In the genomic region with DNA sequence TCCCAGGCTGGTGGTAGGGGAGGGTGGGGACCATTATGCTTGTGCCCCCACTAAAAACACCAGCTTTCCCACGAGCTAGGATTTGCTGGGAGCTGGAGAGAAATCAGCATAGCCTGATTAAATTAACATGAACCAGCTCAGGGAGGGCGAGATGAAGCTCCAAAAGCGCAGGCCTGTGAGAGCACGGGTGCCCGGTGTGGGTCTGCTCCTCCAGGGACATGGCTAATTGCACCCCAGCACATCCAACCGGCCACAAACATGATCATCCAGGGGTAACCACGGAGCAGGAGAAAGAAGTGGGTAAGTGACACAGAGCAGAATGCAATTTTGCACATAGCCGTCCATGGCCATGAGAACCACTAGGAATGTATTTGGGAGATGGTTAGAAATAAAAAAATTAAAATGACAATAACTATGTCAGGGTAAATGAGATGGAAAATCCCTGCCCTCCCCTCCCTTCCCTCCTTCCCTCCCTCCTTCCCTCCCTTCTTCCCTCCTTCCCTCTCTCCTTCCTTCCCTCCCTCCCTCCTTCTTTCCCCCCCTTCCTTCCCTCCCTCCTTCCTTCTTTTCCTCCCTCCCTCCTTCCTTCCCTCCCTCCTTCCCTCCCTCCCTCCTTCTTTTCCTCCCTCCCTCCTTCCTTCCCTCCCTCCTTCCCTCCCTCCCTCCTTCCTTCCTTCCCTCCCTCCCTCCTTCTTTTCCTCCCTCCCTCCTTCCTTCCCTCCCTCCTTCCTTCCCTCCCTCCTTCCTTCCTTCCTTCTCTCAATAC, we compare ENCODE assay signal across 16 cellular contexts. TPM values are rescaled to one million over a fixed set of nuclear protein-coding genes. Genes with fewer than 3 reads are reported as not detected.
DNase-seq lines count a peak whose midpoint lies in the region; ATAC-seq, FAIRE-seq and TF ChIP-seq lines count a peak whose summit lies in the region.
"Had no signal": no experiment of that assay in that cellular context is flagged by ENCODE, and none has a peak within 500 bp of the region (broad histone marks: within the 10 kb centered on the region; RNA-seq: fewer than 3 reads in every experiment).

No MANE protein-coding gene starts in this region.

- intact Hi-C loops in left cardiac atrium (cut with DNase I): no loop called here
- intact Hi-C loops in esophagus squamous epithelium (cut with DNase I): no loop called here
- intact Hi-C loops in pancreas (cut with DNase I): no loop called here

- H3K27ac ChIP-seq in right atrium auricular region (peak overlapping the region; percentile 56 to 64), esophagus squamous epithelium (peak overlapping the region in 3 of 4 donors; percentile 54 to 72 (median 56)), pancreas (peak overlapping the region; percentile 17 to 82 (median 52))
- H3K27ac ChIP-seq: spleen had no signal

- ATAC-seq in left cardiac atrium (no peak), pancreas (no peak), HG03025 (IDR thresholded peaks at IDR 0.05; ENCODE audit: low FRiP score, unreplicated experiment) (no peak), GM21447 (IDR thresholded peaks at IDR 0.05; ENCODE audit: unreplicated experiment) (no peak)
- no peak for ATAC-seq in effector memory CD8-positive, alpha-beta T cell (replicated peaks)
- ATAC-seq: stimulated activated naive B cell treated with anti-CD40 and anti-IgM and Interleukin-4, amounts not matched to agents 10 μg/mL and 1 μg/mL and 100 μg/mL, for 72 hours had no signal

- peaks cover 0 to 1% of the 10 kb centered on the region in 2 donors for H3K9me3 Mint-ChIP-seq in effector memory CD8-positive, alpha-beta T cell

- TF ChIP-seq POLR2A in esophagus squamous epithelium (IDR thresholded peaks at IDR 0.05): no peak

- H3K27me3 ChIP-seq in right atrium auricular region (no peaks in the 10 kb centered on the region), esophagus squamous epithelium (no peaks in the 10 kb centered on the region), pancreas (no peaks in the 10 kb centered on the region)
- H3K27me3 ChIP-seq: colonic mucosa had no signal

- FAIRE-seq in pancreas (lab: Jason Lieb, UNC) (no peak), frontal cortex (lab: Jason Lieb, UNC) (no peak)

- H3K4me1 Mint-ChIP-seq in effector memory CD8-positive, alpha-beta T cell (ENCODE audit: low read depth in 2 of 2): no peaks in the 10 kb centered on the region

- H3K36me3 ChIP-seq in right atrium auricular region (no peaks in the 10 kb centered on the region), esophagus squamous epithelium (no peaks in the 10 kb centered on the region), pancreas (no peaks in the 10 kb centered on the region)
- H3K36me3 ChIP-seq: colonic mucosa, spleen had no signal

- H3K27ac Mint-ChIP-seq in effector memory CD8-positive, alpha-beta T cell: no peak overlapping the region
- H3K27ac Mint-ChIP-seq: stimulated activated naive B cell treated with anti-CD40 and anti-IgM and Interleukin-4, amounts not matched to agents 10 μg/mL and 1 μg/mL and 100 μg/mL, for 72 hours had no signal

- no peak overlapping the region for H3K4me3 Mint-ChIP-seq in effector memory CD8-positive, alpha-beta T cell
- H3K4me3 Mint-ChIP-seq: stimulated activated naive B cell treated with anti-CD40 and anti-IgM and Interleukin-4, amounts not matched to agents 10 μg/mL and 1 μg/mL and 100 μg/mL, for 72 hours had no signal

- peaks cover 30 to 82% of the 10 kb centered on the region in 2 donors for H3K27me3 Mint-ChIP-seq in effector memory CD8-positive, alpha-beta T cell
- H3K27me3 Mint-ChIP-seq: stimulated activated naive B cell treated with anti-CD40 and anti-IgM and Interleukin-4, amounts not matched to agents 10 μg/mL and 1 μg/mL and 100 μg/mL, for 72 hours had no signal

- TF ChIP-seq CTCF in right atrium auricular region (IDR thresholded peaks at IDR 0.05) (no peak), esophagus squamous epithelium (IDR thresholded peaks at IDR 0.05) (no peak), pancreas (IDR thresholded peaks at IDR 0.05) (no peak)

- peaks cover 0 to 6% of the 10 kb centered on the region in 2 donors for H3K9me3 ChIP-seq in right atrium auricular region
- H3K9me3 ChIP-seq in esophagus squamous epithelium: no peaks in the 10 kb centered on the region
- H3K9me3 ChIP-seq in pancreas: no peaks in the 10 kb centered on the region
- H3K9me3 ChIP-seq: colonic mucosa had no signal

- peaks cover 0 to 23% of the 10 kb centered on the region in 2 donors for H3K4me1 ChIP-seq in right atrium auricular region
- H3K4me1 ChIP-seq in esophagus squamous epithelium: peaks cover 14 to 40% (median 20%) of the 10 kb centered on the region in 3 donors
- peaks cover 18 to 29% (median 25%) of the 10 kb centered on the region in 3 donors for H3K4me1 ChIP-seq in pancreas

- H3K4me3 ChIP-seq in right atrium auricular region (no peak overlapping the region), esophagus squamous epithelium (no peak overlapping the region), pancreas (no peak overlapping the region)
- H3K4me3 ChIP-seq: colonic mucosa, spleen had no signal

- no peak for DNase-seq in right atrium auricular region (ENCODE audit: low spot score)
- no peak for DNase-seq in left cardiac atrium
- DNase-seq in esophagus squamous epithelium (lab: John Stamatoyannopoulos, UW): no peak
- no peak for DNase-seq in pancreas
- DNase-seq in effector memory CD8-positive, alpha-beta T cell: no peak
- DNase-seq in frontal cortex (ENCODE audit: low spot score in 2 of 2): no peak
- DNase-seq: activated CD4-positive, alpha-beta T cell treated with anti-CD3 and anti-CD28 coated beads for 4 hours; activated CD8-positive, alpha-beta memory T cell treated with anti-CD3 and anti-CD28 coated beads, Interleukin-2, amount 50 U/mL, for 48 hours; activated gamma-delta T cell treated with Interleukin-2 at 50 U/mL for 16 hours; colonic mucosa; Right ventricle myocardium superior; spleen; stimulated activated naive B cell treated with anti-CD40 and anti-IgM and Interleukin-4, amounts not matched to agents 10 μg/mL and 1 μg/mL and 100 μg/mL, for 72 hours; T-helper 9 cell had no signal

- H3K36me3 Mint-ChIP-seq in effector memory CD8-positive, alpha-beta T cell (ENCODE audit: insufficient read depth): peaks cover 3% of the 10 kb centered on the region

- WGBS in esophagus squamous epithelium, 2 donors: 76 to 82% methylated on average over 3 to 6 of the region's 8 CpGs
- 49 to 59% methylated on average over 8 of the region's 8 CpGs for WGBS in pancreas, 2 donors

RNA-seq across cellular contexts. Expression of gene CLMN, which starts 26.9 kb away (rescaled TPM):
- total RNA-seq in right atrium auricular region (1 to 10 TPM; 3.4 to 4.0 TPM), left cardiac atrium (10 to 100 TPM; 11.1 to 13.2 TPM), esophagus squamous epithelium (10 to 100 TPM in 1 of 4 donors, 1 to 10 TPM in 3; 3.3 to 14.1 (median 5.1) TPM), pancreas (10 to 100 TPM; 50.0 to 78.1 (median 68.2) TPM), frontal cortex (0.82 TPM)
- 10 to 100 TPM; 17.4 to 21.3 TPM for polyA plus RNA-seq in pancreas
